In the genomic region with DNA sequence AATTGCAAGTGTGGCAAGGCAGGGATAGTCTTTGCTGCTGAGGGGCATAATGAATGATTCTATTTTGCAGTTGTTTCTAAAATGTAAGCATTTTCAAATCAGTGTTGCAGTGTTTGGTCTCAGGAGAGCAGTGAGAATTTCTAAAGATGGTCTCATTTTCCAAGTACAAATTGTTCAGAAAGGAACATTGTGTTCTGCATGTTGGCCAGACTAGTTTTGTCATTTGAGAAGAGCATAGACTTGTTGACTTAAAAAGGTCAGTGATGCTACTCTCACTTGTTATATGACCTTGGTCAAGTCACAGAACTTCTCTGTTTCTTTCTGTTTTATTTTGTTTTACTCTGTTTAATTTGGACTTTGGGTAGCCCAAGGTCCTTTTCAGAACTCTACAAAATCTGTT, we compare ENCODE assay signal across 29 cellular contexts.
DNase-seq lines count a peak whose midpoint lies in the region; ATAC-seq and TF ChIP-seq lines count a peak whose summit lies in the region.
"Had no signal": no experiment of that assay in that cellular context is flagged by ENCODE, and none has a peak within 500 bp of the region (broad histone marks: within the 10 kb centered on the region; RNA-seq: fewer than 3 reads in every experiment).

No MANE protein-coding gene starts in this region.

- H3K4me3 ChIP-seq in adipocyte (ENCODE audit: low read length) (peak overlapping the region; percentile 43), heart left ventricle (no peak overlapping the region), tibial artery (no peak overlapping the region)
- H3K4me3 ChIP-seq: left lung, transverse colon had no signal

- intact Hi-C loops in heart left ventricle (cut with DNase I) = loop anchor here in 1 of 10 donors (5.0 kb wide), 1 partner anchor 59 kb away; no protein-coding TSS in a partner anchor
- intact Hi-C loops in tibial artery (cut with DNase I; ENCODE audit: low total_unique reads) = no loop called here

- peak overlapping the region; percentile 78 for H3K9ac ChIP-seq in adipocyte (ENCODE audit: low read length)

- no peak for TF ChIP-seq POLR2A in heart left ventricle (IDR thresholded peaks at IDR 0.05)

- H3K36me3 ChIP-seq in adipocyte (ENCODE audit: control insufficient read depth, insufficient read depth, low read length, severe bottlenecking) (no peaks in the 10 kb centered on the region), heart left ventricle (no peaks in the 10 kb centered on the region), tibial artery (no peaks in the 10 kb centered on the region)
- H3K36me3 ChIP-seq: left lung, transverse colon had no signal

- H3K36me3 Mint-ChIP-seq in osteocyte (ENCODE audit: unreplicated experiment) = no peaks in the 10 kb centered on the region
- no peaks in the 10 kb centered on the region for H3K36me3 Mint-ChIP-seq in stimulated activated effector memory CD8-positive, alpha-beta T cell treated with anti-CD3 and anti-CD28 coated beads, Interleukin-12 subunit alpha, Interleukin-12 subunit beta, amount 100 ng/mL, for 72 hours
- H3K36me3 Mint-ChIP-seq: IgD-negative memory B cell; naive thymus-derived CD8-positive, alpha-beta T cell had no signal

- H3K27me3 ChIP-seq in adipocyte (replicated peaks; ENCODE audit: control insufficient read depth, insufficient read depth, low read length) = peaks cover 8% of the 10 kb centered on the region
- no peaks in the 10 kb centered on the region for H3K27me3 ChIP-seq in heart left ventricle
- H3K27me3 ChIP-seq in tibial artery = no peaks in the 10 kb centered on the region
- H3K27me3 ChIP-seq: left lung, transverse colon had no signal

- H3K27me3 Mint-ChIP-seq in osteocyte (ENCODE audit: unreplicated experiment) = peaks cover 3% of the 10 kb centered on the region
- H3K27me3 Mint-ChIP-seq: IgD-negative memory B cell had no signal

- TF ChIP-seq CTCF in heart left ventricle (IDR thresholded peaks at IDR 0.05) (no peak), osteocyte (IDR thresholded peaks at IDR 0.05) (no peak), tibial artery (IDR thresholded peaks at IDR 0.05) (no peak)

- ATAC-seq in heart left ventricle (peak in 3 of 4 donors; percentile 62 to 72 (median 64)), GM21381 (IDR thresholded peaks at IDR 0.05; ENCODE audit: unreplicated experiment) (no peak)
- ATAC-seq in stimulated activated effector memory CD8-positive, alpha-beta T cell treated with anti-CD3 and anti-CD28 coated beads, Interleukin-12 subunit alpha, Interleukin-12 subunit beta, amount 100 ng/mL, for 72 hours = no peak
- ATAC-seq: activated CD8-positive, alpha-beta T cell treated with anti-CD3 and anti-CD28 coated beads for 36 hours; left lung; naive thymus-derived CD8-positive, alpha-beta T cell; Panc1; stimulated activated naive CD8-positive, alpha-beta T cell treated with anti-CD3 and anti-CD28 coated beads, Interleukin-15, amount 100 ng/mL, for 72 hours had no signal

- no peak overlapping the region for H3K4me3 Mint-ChIP-seq in osteocyte (ENCODE audit: unreplicated experiment)
- H3K4me3 Mint-ChIP-seq in stimulated activated effector memory CD8-positive, alpha-beta T cell treated with anti-CD3 and anti-CD28 coated beads, Interleukin-12 subunit alpha, Interleukin-12 subunit beta, amount 100 ng/mL, for 72 hours = no peak overlapping the region
- H3K4me3 Mint-ChIP-seq: activated CD8-positive, alpha-beta T cell treated with anti-CD3 and anti-CD28 coated beads for 36 hours; activated naive CD4-positive, alpha-beta T cell treated with anti-CD3 and anti-CD28 coated beads for 36 hours; IgD-negative memory B cell; naive thymus-derived CD8-positive, alpha-beta T cell; stimulated activated naive CD8-positive, alpha-beta T cell treated with anti-CD3 and anti-CD28 coated beads, Interleukin-15, amount 100 ng/mL, for 72 hours had no signal

- DNase-seq in adipocyte (ENCODE audit: low read depth) = no peak
- DNase-seq in heart left ventricle = no peak
- DNase-seq in osteocyte (ENCODE audit: extremely low spot score, unreplicated experiment) = no peak
- no peak for DNase-seq in tibial artery
- no peak for DNase-seq in stimulated activated effector memory CD8-positive, alpha-beta T cell treated with anti-CD3 and anti-CD28 coated beads, Interleukin-12 subunit alpha, Interleukin-12 subunit beta, amount 100 ng/mL, for 72 hours (ENCODE audit: low spot score in 2 of 2)
- DNase-seq in hypothalamus (lab: John Stamatoyannopoulos, UW) = no peak
- no peak for DNase-seq in NOMO-1 (lab: John Stamatoyannopoulos, UW; ENCODE audit: unreplicated experiment in 2 of 2)
- DNase-seq: activated CD8-positive, alpha-beta memory T cell treated with anti-CD3 and anti-CD28 coated beads, Interleukin-2, amount 50 U/mL, for 48 hours; activated CD8-positive, alpha-beta T cell treated with anti-CD3 and anti-CD28 coated beads for 36 hours; activated naive CD4-positive, alpha-beta T cell treated with anti-CD3 and anti-CD28 coated beads for 36 hours; amniotic stem cell; Calu3; DMS79 treated with DMSO at 0.1 percent for 48 hours; GDM1; left lung; naive thymus-derived CD8-positive, alpha-beta T cell; NCI-H1436 treated with DMSO at 0.1 percent for 48 hours; NCI-H2107; NCI-H748 treated with DMSO at 0.1 percent for 48 hours; occipital lobe; SIG-M5; stimulated activated CD4-positive, alpha-beta T cell treated with anti-CD3 and anti-CD28 coated beads, Interleukin-1b, Interleukin-23, amount 100 ng/mL, for 48 hours; stimulated activated CD8-positive, alpha-beta memory T cell treated with anti-CD3 and anti-CD28 coated beads, Interleukin-4, amount 100 ng/mL, for 48 hours; stimulated activated naive CD8-positive, alpha-beta T cell treated with anti-CD3 and anti-CD28 coated beads, Interleukin-15, amount 100 ng/mL, for 72 hours; T-helper 9 cell; transverse colon had no signal

- peaks cover 41% of the 10 kb centered on the region for H3K4me1 ChIP-seq in adipocyte (ENCODE audit: control insufficient read depth, insufficient read depth, low read length)
- peaks cover 0 to 35% (median 6%) of the 10 kb centered on the region in 12 donors for H3K4me1 ChIP-seq in heart left ventricle
- peaks cover 0 to 56% (median 31%) of the 10 kb centered on the region in 4 donors for H3K4me1 ChIP-seq in tibial artery
- H3K4me1 ChIP-seq: transverse colon had no signal

- H3K4me1 Mint-ChIP-seq in osteocyte (ENCODE audit: unreplicated experiment) = peaks cover 51% of the 10 kb centered on the region
- H3K4me1 Mint-ChIP-seq in stimulated activated effector memory CD8-positive, alpha-beta T cell treated with anti-CD3 and anti-CD28 coated beads, Interleukin-12 subunit alpha, Interleukin-12 subunit beta, amount 100 ng/mL, for 72 hours = no peaks in the 10 kb centered on the region
- H3K4me1 Mint-ChIP-seq: IgD-negative memory B cell; naive thymus-derived CD8-positive, alpha-beta T cell; stimulated activated naive CD8-positive, alpha-beta T cell treated with anti-CD3 and anti-CD28 coated beads, Interleukin-15, amount 100 ng/mL, for 72 hours had no signal

- H3K27ac ChIP-seq in heart left ventricle = peak overlapping the region in 7 of 12 donors; percentile 40 to 74 (median 60)
- peak overlapping the region; percentile 66 to 67 for H3K27ac ChIP-seq in tibial artery
- H3K27ac ChIP-seq: transverse colon had no signal

- H3K9me3 Mint-ChIP-seq in osteocyte (ENCODE audit: unreplicated experiment) = no peaks in the 10 kb centered on the region
- no peaks in the 10 kb centered on the region for H3K9me3 Mint-ChIP-seq in stimulated activated effector memory CD8-positive, alpha-beta T cell treated with anti-CD3 and anti-CD28 coated beads, Interleukin-12 subunit alpha, Interleukin-12 subunit beta, amount 100 ng/mL, for 72 hours
- H3K9me3 Mint-ChIP-seq: activated CD8-positive, alpha-beta T cell treated with anti-CD3 and anti-CD28 coated beads for 36 hours; activated naive CD4-positive, alpha-beta T cell treated with anti-CD3 and anti-CD28 coated beads for 36 hours; naive thymus-derived CD8-positive, alpha-beta T cell; stimulated activated naive CD8-positive, alpha-beta T cell treated with anti-CD3 and anti-CD28 coated beads, Interleukin-15, amount 100 ng/mL, for 72 hours had no signal

- H3K9me3 ChIP-seq in adipocyte (ENCODE audit: control insufficient read depth, low read length) = peaks cover 3% of the 10 kb centered on the region
- H3K9me3 ChIP-seq in heart left ventricle = peaks cover 0 to 4% (median 0%) of the 10 kb centered on the region in 12 donors
- H3K9me3 ChIP-seq in tibial artery = no peaks in the 10 kb centered on the region
- H3K9me3 ChIP-seq: left lung, transverse colon had no signal

- peak overlapping the region; percentile 78 for H3K27ac Mint-ChIP-seq in osteocyte (ENCODE audit: unreplicated experiment)
- no peak overlapping the region for H3K27ac Mint-ChIP-seq in stimulated activated effector memory CD8-positive, alpha-beta T cell treated with anti-CD3 and anti-CD28 coated beads, Interleukin-12 subunit alpha, Interleukin-12 subunit beta, amount 100 ng/mL, for 72 hours
- H3K27ac Mint-ChIP-seq: activated CD8-positive, alpha-beta T cell treated with anti-CD3 and anti-CD28 coated beads for 36 hours; activated naive CD4-positive, alpha-beta T cell treated with anti-CD3 and anti-CD28 coated beads for 36 hours; IgD-negative memory B cell; stimulated activated naive CD8-positive, alpha-beta T cell treated with anti-CD3 and anti-CD28 coated beads, Interleukin-15, amount 100 ng/mL, for 72 hours had no signal

Comparison
In these comparisons a context has a peak if more than half of its experiments do, and no peak if none do; other contexts are left out.
1. ATAC-seq: peak in heart left ventricle (3 of 4); none in stimulated activated effector memory CD8-positive, alpha-beta T cell treated with anti-CD3 and anti-CD28 coated beads, Interleukin-12 subunit alpha, Interleukin-12 subunit beta, amount 100 ng/mL, for 72 hours (single experiment) and GM21381 (single experiment).